8 cellular contexts compared by ENCODE assay signal in the genomic region with DNA sequence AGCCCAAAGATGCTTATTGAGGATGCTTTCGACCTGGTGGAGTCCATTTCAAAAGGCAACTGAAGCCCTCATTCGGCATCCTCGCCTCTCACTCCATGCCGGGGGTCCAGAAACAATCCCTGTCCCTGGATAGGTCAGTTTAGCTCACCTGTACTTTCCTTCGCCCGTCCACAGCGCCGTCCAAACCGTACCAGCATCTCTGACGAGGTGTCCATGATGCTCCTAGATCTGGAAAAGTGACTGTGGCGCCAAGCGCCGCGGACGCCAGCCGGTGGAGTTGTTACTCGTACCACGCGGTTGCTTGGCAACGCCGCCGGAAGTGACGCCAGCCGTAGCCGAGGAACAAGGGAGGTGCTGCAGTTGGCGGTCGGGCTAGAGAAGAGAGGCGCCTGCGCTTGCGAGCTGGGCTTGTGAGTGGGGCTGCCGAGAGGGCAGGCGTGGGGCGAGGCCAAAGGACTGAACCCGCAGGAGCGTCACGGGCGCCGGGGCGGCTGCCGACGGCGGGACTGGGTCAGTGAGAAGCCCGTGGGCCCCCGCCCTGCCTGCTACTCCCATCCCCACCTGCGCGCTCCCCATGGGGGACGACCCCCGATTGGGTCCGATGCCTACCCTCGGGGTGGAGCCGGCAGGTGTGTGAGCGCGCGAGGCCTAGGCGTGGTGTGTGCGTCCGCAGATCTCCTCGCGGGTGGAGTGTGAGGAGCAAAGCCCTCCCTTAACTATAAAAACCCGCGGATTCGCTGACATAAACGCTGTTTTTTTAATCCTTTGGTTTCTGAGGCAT. TPM values are rescaled to one million over a fixed set of nuclear protein-coding genes. Genes with fewer than 3 reads are reported as not detected.
A peak's percentile ranks its signal among the peaks of the same experiment; 100 is the strongest.
DNase-seq lines count a peak whose midpoint lies in the region; ATAC-seq lines count a peak whose summit lies in the region.

Gene CFAP210, minus strand, starts transcription at position 293 of the 781 bp plus-strand sequence. Its CDS starts 78 bp downstream, at position 215.
Gene PHOSPHO2, plus strand, starts transcription at position 357 of the 781 bp plus-strand sequence. CDS start 6,503 bp downstream, outside the sequence.

- peaks cover 3% of the 10 kb centered on the region for H3K9me3 Mint-ChIP-seq in activated CD4-positive, alpha-beta T cell treated with anti-CD3 and anti-CD28 coated beads, Interleukin-2, amount 10 ng/mL, durations not matched to agents 24 days and 14 days

- intact Hi-C loops in activated CD4-positive, alpha-beta T cell treated with anti-CD3 and anti-CD28 coated beads, Interleukin-2, amount 10 ng/mL, durations not matched to agents 24 days and 14 days (cut with micrococcal nuclease), result loop anchor here (1.0 to 5.0 kb wide), 6 partner anchors 38 to 132 kb away; partner anchors contain the start of genes FASTKD1, KLHL23, PPIG and SSB
- intact Hi-C loops in left colon (cut with DNase I, micrococcal nuclease), result no loop called here

- DNase-seq in NCI-H526 (lab: John Stamatoyannopoulos, UW) (peak; percentile 97 to 98), cortex of kidney (lab: John Stamatoyannopoulos, UW) (peak; percentile 79), left colon (peak; percentile 99 to 100)
- peak; percentile 100 for DNase-seq in activated CD4-positive, alpha-beta T cell treated with anti-CD3 and anti-CD28 coated beads, Interleukin-2, amount 10 ng/mL, durations not matched to agents 24 days and 14 days
- peak; percentile 96 to 97 for DNase-seq in stimulated activated CD4-positive, alpha-beta T cell treated with anti-CD3 and anti-CD28 coated beads, Interleukin-1b, Interleukin-23, amount 100 ng/mL, for 4 hours (ENCODE audit: low read depth in 2 of 2)

- peaks cover 0 to 6% (median 3%) of the 10 kb centered on the region in 11 experiments; a peak in 6 of 22 replicates for H3K36me3 ChIP-seq in BLaER1 treated with 17β-estradiol and CSF1 and Interleukin-3, amounts not matched to agents 10 nM and 100 nM

- peak within 1 kb of the TSS; percentile 59 to 92 (median 77) for H3K27ac ChIP-seq in BLaER1 treated with 17β-estradiol and CSF1 and Interleukin-3, amounts not matched to agents 10 nM and 100 nM

- H3K4me1 Mint-ChIP-seq in activated CD4-positive, alpha-beta T cell treated with anti-CD3 and anti-CD28 coated beads, Interleukin-2, amount 10 ng/mL, durations not matched to agents 24 days and 14 days, result peaks cover 14% of the 10 kb centered on the region

- H3K27me3 ChIP-seq in BLaER1 treated with 17β-estradiol and CSF1 and Interleukin-3, amounts not matched to agents 10 nM and 100 nM, result no peaks in the 10 kb centered on the region

- peaks cover 22% of the 10 kb centered on the region for H3K27me3 Mint-ChIP-seq in activated CD4-positive, alpha-beta T cell treated with anti-CD3 and anti-CD28 coated beads, Interleukin-2, amount 10 ng/mL, durations not matched to agents 24 days and 14 days

- H3K4me3 Mint-ChIP-seq in activated CD4-positive, alpha-beta T cell treated with anti-CD3 and anti-CD28 coated beads, Interleukin-2, amount 10 ng/mL, durations not matched to agents 24 days and 14 days, result peak within 1 kb of the TSS; percentile 84

- peak within 1 kb of the TSS; percentile 83 for H3K27ac Mint-ChIP-seq in activated CD4-positive, alpha-beta T cell treated with anti-CD3 and anti-CD28 coated beads, Interleukin-2, amount 10 ng/mL, durations not matched to agents 24 days and 14 days

- H3K4me2 ChIP-seq in BLaER1 treated with 17β-estradiol and CSF1 and Interleukin-3, amounts not matched to agents 10 nM and 100 nM, result peak within 1 kb of the TSS; percentile 81 to 97 (median 90)

- peaks cover 11 to 26% (median 22%) of the 10 kb centered on the region in 11 experiments; a peak in 20 of 22 replicates for H3K9me3 ChIP-seq in BLaER1 treated with 17β-estradiol and CSF1 and Interleukin-3, amounts not matched to agents 10 nM and 100 nM (replicated peaks in 1 of 11)

- H3K4me3 ChIP-seq in BLaER1 treated with 17β-estradiol and CSF1 and Interleukin-3, amounts not matched to agents 10 nM and 100 nM, result peak within 1 kb of the TSS; percentile 60 to 88 (median 78)

- H3K4me1 ChIP-seq in BLaER1 treated with 17β-estradiol and CSF1 and Interleukin-3, amounts not matched to agents 10 nM and 100 nM, result peaks cover 13 to 20% (median 15%) of the 10 kb centered on the region in 10 experiments; a peak in 19 of 20 replicates

- ATAC-seq in GM19328 (IDR thresholded peaks at IDR 0.05; ENCODE audit: unreplicated experiment) (peak; percentile 100), HG03469 (IDR thresholded peaks at IDR 0.05; ENCODE audit: unreplicated experiment) (peak; percentile 98), left colon (peak; percentile 98)

- H3K36me3 Mint-ChIP-seq in activated CD4-positive, alpha-beta T cell treated with anti-CD3 and anti-CD28 coated beads, Interleukin-2, amount 10 ng/mL, durations not matched to agents 24 days and 14 days (ENCODE audit: low read depth), result peaks cover 10% of the 10 kb centered on the region

- no peaks in the 10 kb centered on the region for H4K20me1 ChIP-seq in BLaER1 treated with 17β-estradiol and CSF1 and Interleukin-3, amounts not matched to agents 10 nM and 100 nM

- peak within 1 kb of the TSS; percentile 75 to 94 (median 82) for H3K9ac ChIP-seq in BLaER1 treated with 17β-estradiol and CSF1 and Interleukin-3, amounts not matched to agents 10 nM and 100 nM

RNA-seq across cellular contexts. Expression of gene CFAP210, which starts in this region (rescaled TPM):
- not detected in 2 replicates for total RNA-seq in activated CD4-positive, alpha-beta T cell treated with anti-CD3 and anti-CD28 coated beads, Interleukin-2, amount 10 ng/mL, durations not matched to agents 24 days and 14 days
- total RNA-seq in left colon, result not detected

RNA-seq across cellular contexts. Expression of gene PHOSPHO2, which starts in this region (rescaled TPM):
- 3.0 and 3.2 TPM in 2 replicates for total RNA-seq in activated CD4-positive, alpha-beta T cell treated with anti-CD3 and anti-CD28 coated beads, Interleukin-2, amount 10 ng/mL, durations not matched to agents 24 days and 14 days
- total RNA-seq in left colon, result 1 to 10 TPM; 7.4 to 8.3 TPM

Comparison
In these comparisons a context has a peak if more than half of its experiments do, and no peak if none do; other contexts are left out.
1. Peak in every context shown above with its lines: DNase-seq, ATAC-seq, H3K4me3 ChIP-seq and H3K27ac ChIP-seq.